ENCODE assay signal across 8 cellular contexts in genomic region chr4:1346781-1347409, GRCh38. TPM values are rescaled to one million over a fixed set of nuclear protein-coding genes. Genes with fewer than 3 reads are reported as not detected.
A peak's percentile ranks its signal among the peaks of the same experiment; 100 is the strongest.
DNase-seq lines count a peak whose midpoint lies in the region; FAIRE-seq and TF ChIP-seq lines count a peak whose summit lies in the region.

Gene UVSSA (plus strand): TSS chr4:1347208. CDS start chr4:1348092, 884 bp downstream.

- H3K14ac ChIP-seq in neuronal stem cell (ENCODE audit: low read length) = peak within 1 kb of the TSS; percentile 75

- peaks cover 3 to 22% of the 10 kb centered on the region in 2 donors for H3K36me3 ChIP-seq in neuronal stem cell (replicated peaks in 1 of 2; ENCODE audit: control insufficient read depth in 2 of 2, insufficient read depth in 2 of 2, low read length in 2 of 2)

- H4K91ac ChIP-seq in neuronal stem cell (ENCODE audit: low read depth, low read length, poor library complexity) = no peak within 1 kb of the TSS

- peak within 1 kb of the TSS; percentile 91 for H3K4me2 ChIP-seq in neuronal stem cell (ENCODE audit: insufficient read depth, low read length, poor library complexity, severe bottlenecking)

- H2AFZ ChIP-seq in neuronal stem cell (ENCODE audit: low read length) = peak within 1 kb of the TSS; percentile 96

- H3K27me3 ChIP-seq in neuronal stem cell (ENCODE audit: control insufficient read depth in 3 of 3, insufficient read depth in 3 of 3, low read depth in 1 of 3, low read length in 3 of 3) = no peaks in the 10 kb centered on the region

- H2BK120ac ChIP-seq in neuronal stem cell (ENCODE audit: low read depth, low read length) = peak within 1 kb of the TSS; percentile 81

- peak; percentile 69 for FAIRE-seq in frontal cortex (lab: Jason Lieb, UNC)

- H3K9ac ChIP-seq in neuronal stem cell (ENCODE audit: low read depth, low read length, poor library complexity) = peak within 1 kb of the TSS; percentile 98

- H2AK5ac ChIP-seq in neuronal stem cell (ENCODE audit: low read depth, low read length) = peak within 1 kb of the TSS; percentile 90

- CTCF ChIA-PET in HEK293T (lab: Yijun Ruan, JAX) = interaction anchor here (0.6 to 1.3 kb wide), 3 partner anchors 19 to 216 kb away, joined by 3 to 7 read pairs (median 3); no protein-coding TSS in a partner anchor

- peak within 1 kb of the TSS; percentile 98 for H3K23ac ChIP-seq in neuronal stem cell (ENCODE audit: low read depth, low read length, poor library complexity)

- H4K8ac ChIP-seq in neuronal stem cell (ENCODE audit: low read depth, low read length) = no peak within 1 kb of the TSS

- peak within 1 kb of the TSS; percentile 98 for H3K18ac ChIP-seq in neuronal stem cell (ENCODE audit: low read length)

- TF ChIP-seq CTCF in subcutaneous adipose tissue (IDR thresholded peaks at IDR 0.05; ENCODE audit: low read depth) = no peak

- peak; percentile 98 for DNase-seq in GF-D8 (lab: John Stamatoyannopoulos, UW)
- DNase-seq in HEK293T (ENCODE audit: extremely low spot score) = peak; percentile 100
- peak; percentile 99 for DNase-seq in MV-4-11 (lab: John Stamatoyannopoulos, UW)
- peak; percentile 99 for DNase-seq in SK-MEL-5 (ENCODE audit: low read depth, low spot score)
- DNase-seq in activated naive CD4-positive, alpha-beta T cell treated with Interleukin-2 at 50 U/mL for 16 hours = peak; percentile 100
- peak; percentile 100 for DNase-seq in frontal cortex (ENCODE audit: low spot score in 2 of 2)
- DNase-seq in neuronal stem cell (ENCODE audit: low spot score) = peak; percentile 100

- in situ Hi-C loops in SK-MEL-5 (cut with HindIII; ENCODE audit: low pct_unique_long_range_greater_than_20kb, low sequenced_read_pairs) = no loop called here

- no peak within 1 kb of the TSS for H2BK15ac ChIP-seq in neuronal stem cell (ENCODE audit: low read length)

- H2BK5ac ChIP-seq in neuronal stem cell (ENCODE audit: low read length) = peak within 1 kb of the TSS; percentile 94

- no peak within 1 kb of the TSS for H3K4ac ChIP-seq in neuronal stem cell (ENCODE audit: low read length)

- H3K4me3 ChIP-seq in neuronal stem cell (ENCODE audit: low read length in 2 of 2) = peak within 1 kb of the TSS; percentile 95 to 96

- peak within 1 kb of the TSS; percentile 67 for H2BK12ac ChIP-seq in neuronal stem cell (ENCODE audit: low read length)

- H3K79me1 ChIP-seq in neuronal stem cell (ENCODE audit: low read depth, low read length) = peaks cover 13% of the 10 kb centered on the region

- WGBS in neuronal stem cell (ENCODE audit: extremely low coverage in 2 of 2, insufficient read length in 2 of 2, insufficient replicate concordance in 1 of 2), 2 donors = no CpG with 5 or more reads among the region's 76 CpGs

- H3K9me3 ChIP-seq in neuronal stem cell (replicated peaks in 1 of 2; ENCODE audit: control insufficient read depth in 2 of 2, insufficient read depth in 1 of 2, low read depth in 1 of 2, low read length in 2 of 2) = no peaks in the 10 kb centered on the region

- POLR2A ChIA-PET in HEK293T (lab: Yijun Ruan, JAX) = interaction anchor here (0.7 to 2.5 kb wide), 11 partner anchors 14 to 334 kb away, joined by 3 to 22 read pairs (median 5); partner anchors contain the start of genes CTBP1 and MAEA

- H3K27ac ChIP-seq in neuronal stem cell (replicated peaks; ENCODE audit: low read length) = peak within 1 kb of the TSS; percentile 88

- H3K4me1 ChIP-seq in neuronal stem cell (ENCODE audit: control insufficient read depth in 2 of 2, insufficient read depth in 1 of 2, low read depth in 1 of 2, low read length in 2 of 2) = peaks cover 1 to 4% of the 10 kb centered on the region in 2 donors

TF ChIP-seq in HEK293T, 16 proteins besides CTCF, POLR2A, EP300 and RAD21:
- 0 out of 2 replicates have a peak, but pooled peaks have one; percentile 16 for TF ChIP-seq L3MBTL2 (conservative IDR thresholded peaks at IDR 0.05)
- no peak for TF ChIP-seq FOXA1 (IDR thresholded peaks at IDR 0.05)
- TF ChIP-seq FOXM1 (IDR thresholded peaks at IDR 0.05; ENCODE audit: borderline replicate concordance) = 0 out of 2 replicates have a peak, but pooled peaks have one; percentile 44
- TF ChIP-seq SP1 (IDR thresholded peaks at IDR 0.05) = no peak; the same call in 1 of the 2 replicates
- TF ChIP-seq LEF1 (IDR thresholded peaks at IDR 0.05; ENCODE audit: borderline replicate concordance) = peak; percentile 22; the same call in 1 of the 2 replicates
- TF ChIP-seq HDGF (IDR thresholded peaks at IDR 0.05; ENCODE audit: borderline replicate concordance) = peak; percentile 65; the same call in 1 of the 2 replicates
- no peak for TF ChIP-seq NFRKB (IDR thresholded peaks at IDR 0.05)

RNA-seq across cellular contexts. Expression of gene UVSSA, which starts in this region (rescaled TPM):
- total RNA-seq in SK-MEL-5 (2014; rRNA removed; shearing (Covaris generic)) = 6.0 and 7.3 TPM in 2 replicates
- 9.8 and 10.1 TPM in 2 replicates for polyA plus RNA-seq in SK-MEL-5 (2015; cell fraction: cytosol; rRNA removed)
- polyA plus RNA-seq in SK-MEL-5 (2015; cell fraction: nucleus; rRNA removed) = 70.6 and 75.2 TPM in 2 replicates
- 5.3 TPM for total RNA-seq in frontal cortex
- 8.6 TPM for polyA plus RNA-seq in neuronal stem cell (2013, experiment 1 of 2)
- 8.7 TPM for polyA plus RNA-seq in neuronal stem cell (2013, experiment 2 of 2)
- total RNA-seq in subcutaneous adipose tissue = 10 to 100 TPM in 3 of 4 donors, 1 to 10 TPM in 1; 9.8 to 40.1 (median 14.5) TPM

Comparison
In these comparisons a context has a peak if more than half of its experiments do, and no peak if none do; other contexts are left out.
1. Peak in every context shown above with its lines: DNase-seq, H3K4me3 ChIP-seq and H3K27ac ChIP-seq.